6 cellular contexts compared by ENCODE assay signal in the genomic region with DNA sequence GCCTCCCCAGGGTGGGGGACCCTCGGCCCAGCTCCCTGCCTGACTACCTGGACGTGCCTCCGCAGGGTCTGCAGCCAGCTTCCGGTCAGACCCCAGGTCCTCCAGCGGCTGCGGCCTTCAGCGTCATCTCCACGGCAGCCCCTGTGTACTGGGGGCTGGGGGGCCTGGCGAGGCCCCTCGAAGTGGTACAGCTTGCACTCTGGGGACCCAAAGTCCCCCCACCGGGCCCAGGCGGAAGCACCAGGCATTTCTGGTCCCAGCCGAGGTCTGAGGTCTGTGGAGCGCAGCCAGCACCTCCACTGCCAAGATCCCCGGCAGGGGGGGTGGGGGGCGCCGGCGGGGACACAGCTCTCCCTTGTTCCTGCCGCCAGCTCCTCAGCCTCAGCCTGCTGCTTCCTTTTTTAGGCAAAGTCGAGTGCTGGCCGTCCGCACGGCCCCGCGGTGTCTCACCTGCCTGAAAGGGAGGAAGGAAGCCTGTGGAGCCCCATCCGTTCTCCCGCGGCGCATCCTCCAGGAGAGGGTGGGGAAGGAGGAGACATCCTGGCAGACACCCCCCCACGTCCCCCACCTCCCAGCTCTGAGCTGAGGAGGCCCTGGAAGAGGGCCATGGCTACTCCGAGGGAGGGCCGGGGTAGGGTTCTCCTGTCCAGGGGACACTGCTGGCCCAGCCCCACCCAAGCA. TPM values are rescaled to one million over a fixed set of nuclear protein-coding genes. Genes with fewer than 3 reads are reported as not detected.
DNase-seq lines count a peak whose midpoint lies in the region; ATAC-seq and TF ChIP-seq lines count a peak whose summit lies in the region.

No MANE protein-coding gene starts in this region.

- CTCF ChIA-PET in HCT116 (lab: Charles Lee) = no interaction called here

- no peak for TF ChIP-seq RAD21 in HCT116 (IDR thresholded peaks at IDR 0.05; ENCODE audit: low read depth)

- H3K79me2 ChIP-seq in HCT116 (ENCODE audit: insufficient read depth, low read length) = peaks cover 33% of the 10 kb centered on the region; the same call in 1 of the 2 replicates

- H3K9me2 ChIP-seq in HCT116 (ENCODE audit: insufficient read depth) = no peaks in the 10 kb centered on the region

- H3K27ac ChIP-seq in HCT116 (ENCODE audit: low read depth, low read length) (peak overlapping the region; percentile 99), duodenal mucosa (ENCODE audit: low read depth, low read length) (peak overlapping the region; percentile 78)

- H3K36me3 ChIP-seq in HCT116 (ENCODE audit: control insufficient read depth in 1 of 2, insufficient read depth in 2 of 2, low read length in 2 of 2) (no peaks in the 10 kb centered on the region), duodenal mucosa (ENCODE audit: control insufficient read depth in 1 of 2, insufficient read depth in 2 of 2, low read length in 2 of 2) (no peaks in the 10 kb centered on the region)

- RAD21 ChIA-PET in HCT116 (lab: Charles Lee; ENCODE audit: low non-redundant PET in 1 of 2, low total read pairs in 2 of 2, uncharacterized antibody in 2 of 2, unreplicated experiment in 2 of 2) = interaction anchor here (1.2 to 1.4 kb wide), 2 partner anchors 9 to 28 kb away, joined by 3 read pairs; no protein-coding TSS in a partner anchor

- in situ Hi-C loops in G401 (cut with HindIII; ENCODE audit: low sequenced_read_pairs) = loop anchor here (10.0 kb wide), 1 partner anchor 59 kb away; a partner anchor contains a TSS

- DNase-seq in HCT116 (ENCODE audit: low read depth, low spot score) = no peak
- peak; percentile 74 for DNase-seq in pons (ENCODE audit: low spot score)
- DNase-seq in G401 (ENCODE audit: low spot score) = no peak

- no TSS peak for BruUV-seq in HCT116 (replicated peaks; lab: Mats Ljungman, UMichigan)

- H4K20me1 ChIP-seq in HCT116 (ENCODE audit: insufficient read depth) = no peaks in the 10 kb centered on the region

- peak overlapping the region; percentile 99 for H3K4me2 ChIP-seq in HCT116 (ENCODE audit: low read length)

- H3K9me3 ChIP-seq in HCT116 (ENCODE audit: control insufficient read depth in 1 of 2, insufficient read depth in 1 of 2, low read depth in 1 of 2, low read length in 2 of 2) = no peaks in the 10 kb centered on the region
- no peaks in the 10 kb centered on the region for H3K9me3 ChIP-seq in duodenal mucosa (ENCODE audit: control insufficient read depth in 1 of 2, low read length in 2 of 2)

- H3K9ac ChIP-seq in HCT116 (ENCODE audit: low read length) = peak overlapping the region; percentile 88
- H3K9ac ChIP-seq in duodenal mucosa (ENCODE audit: low read depth in 1 of 2, low read length in 2 of 2) = peak overlapping the region in 1 of 2 donors; percentile 61

- H3K4me1 ChIP-seq in HCT116 (ENCODE audit: control insufficient read depth in 1 of 2, insufficient read depth in 2 of 2, low read length in 2 of 2) (peaks cover 45 to 67% of the 10 kb centered on the region in 2 experiments), duodenal mucosa (ENCODE audit: control insufficient read depth in 1 of 2, insufficient read depth in 2 of 2, low read length in 2 of 2) (peaks cover 50 to 56% of the 10 kb centered on the region in 2 donors)

- ATAC-seq in HCT116 (peak; percentile 15), HG03108 (IDR thresholded peaks at IDR 0.05; ENCODE audit: unreplicated experiment) (no peak), GM21515 (IDR thresholded peaks at IDR 0.05; ENCODE audit: unreplicated experiment) (no peak)

- intact Hi-C loops in HCT116 (cut with micrococcal nuclease) = no loop called here

- no peak for TF ChIP-seq POLR2A in HCT116 (IDR thresholded peaks at IDR 0.05; ENCODE audit: borderline replicate concordance, extremely low read depth, insufficient read depth, insufficient read length)

- H3K27me3 ChIP-seq in HCT116 (ENCODE audit: insufficient read depth, low read length) (no peaks in the 10 kb centered on the region), duodenal mucosa (ENCODE audit: control insufficient read depth in 1 of 2, insufficient read depth in 2 of 2, low read length in 2 of 2) (peaks cover 6 to 9% of the 10 kb centered on the region in 2 donors)

- POLR2A ChIA-PET in HCT116 (lab: Charles Lee) = interaction anchor here (0.9 to 1.5 kb wide), 3 partner anchors 10 to 59 kb away, joined by 3 to 5 read pairs (median 3); a partner anchor contains a TSS

- TF ChIP-seq CTCF in HCT116 (IDR thresholded peaks at IDR 0.05 in 2 of 3, conservative IDR thresholded peaks at IDR 0.05 in 1 of 3; ENCODE audit: borderline replicate concordance in 1 of 3, insufficient read depth in 1 of 3, low read depth in 2 of 3, low read length in 2 of 3) = no peak

- peak overlapping the region; percentile 80 to 92 for H3K4me3 ChIP-seq in HCT116 (replicated peaks in 1 of 2; ENCODE audit: low read depth in 1 of 2, low read length in 2 of 2)
- H3K4me3 ChIP-seq in duodenal mucosa (ENCODE audit: low read depth in 1 of 2, low read length in 2 of 2) = no peak overlapping the region

- H2AFZ ChIP-seq in HCT116 (ENCODE audit: low read depth, low read length, poor library complexity, severe bottlenecking) = no peak overlapping the region

TF ChIP-seq in HCT116, 20 proteins besides CTCF, POLR2A, EP300 and RAD21 (continues in another document):
- TF ChIP-seq, protein P1, sequence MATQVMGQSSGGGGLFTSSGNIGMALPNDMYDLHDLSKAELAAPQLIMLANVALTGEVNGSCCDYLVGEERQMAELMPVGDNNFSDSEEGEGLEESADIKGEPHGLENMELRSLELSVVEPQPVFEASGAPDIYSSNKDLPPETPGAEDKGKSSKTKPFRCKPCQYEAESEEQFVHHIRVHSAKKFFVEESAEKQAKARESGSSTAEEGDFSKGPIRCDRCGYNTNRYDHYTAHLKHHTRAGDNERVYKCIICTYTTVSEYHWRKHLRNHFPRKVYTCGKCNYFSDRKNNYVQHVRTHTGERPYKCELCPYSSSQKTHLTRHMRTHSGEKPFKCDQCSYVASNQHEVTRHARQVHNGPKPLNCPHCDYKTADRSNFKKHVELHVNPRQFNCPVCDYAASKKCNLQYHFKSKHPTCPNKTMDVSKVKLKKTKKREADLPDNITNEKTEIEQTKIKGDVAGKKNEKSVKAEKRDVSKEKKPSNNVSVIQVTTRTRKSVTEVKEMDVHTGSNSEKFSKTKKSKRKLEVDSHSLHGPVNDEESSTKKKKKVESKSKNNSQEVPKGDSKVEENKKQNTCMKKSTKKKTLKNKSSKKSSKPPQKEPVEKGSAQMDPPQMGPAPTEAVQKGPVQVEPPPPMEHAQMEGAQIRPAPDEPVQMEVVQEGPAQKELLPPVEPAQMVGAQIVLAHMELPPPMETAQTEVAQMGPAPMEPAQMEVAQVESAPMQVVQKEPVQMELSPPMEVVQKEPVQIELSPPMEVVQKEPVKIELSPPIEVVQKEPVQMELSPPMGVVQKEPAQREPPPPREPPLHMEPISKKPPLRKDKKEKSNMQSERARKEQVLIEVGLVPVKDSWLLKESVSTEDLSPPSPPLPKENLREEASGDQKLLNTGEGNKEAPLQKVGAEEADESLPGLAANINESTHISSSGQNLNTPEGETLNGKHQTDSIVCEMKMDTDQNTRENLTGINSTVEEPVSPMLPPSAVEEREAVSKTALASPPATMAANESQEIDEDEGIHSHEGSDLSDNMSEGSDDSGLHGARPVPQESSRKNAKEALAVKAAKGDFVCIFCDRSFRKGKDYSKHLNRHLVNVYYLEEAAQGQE (IDR thresholded peaks at IDR 0.05; ENCODE audit: low read depth) = no peak
- TF ChIP-seq CEBPB (IDR thresholded peaks at IDR 0.05; ENCODE audit: low read depth) = no peak
- no peak for TF ChIP-seq EZH2phosphoT487 (IDR thresholded peaks at IDR 0.05; ENCODE audit: borderline replicate concordance)
- no peak for TF ChIP-seq ZNF274 (IDR thresholded peaks at IDR 0.05; ENCODE audit: low read depth, low read length)
- TF ChIP-seq SP1 (IDR thresholded peaks at IDR 0.05; ENCODE audit: low read depth) = no peak
- no peak for TF ChIP-seq TCF7L2 (IDR thresholded peaks at IDR 0.05; ENCODE audit: borderline replicate concordance, extremely low read depth, insufficient read depth, insufficient read length)
- no peak for TF ChIP-seq JUND (IDR thresholded peaks at IDR 0.05)
- TF ChIP-seq, protein P2, sequence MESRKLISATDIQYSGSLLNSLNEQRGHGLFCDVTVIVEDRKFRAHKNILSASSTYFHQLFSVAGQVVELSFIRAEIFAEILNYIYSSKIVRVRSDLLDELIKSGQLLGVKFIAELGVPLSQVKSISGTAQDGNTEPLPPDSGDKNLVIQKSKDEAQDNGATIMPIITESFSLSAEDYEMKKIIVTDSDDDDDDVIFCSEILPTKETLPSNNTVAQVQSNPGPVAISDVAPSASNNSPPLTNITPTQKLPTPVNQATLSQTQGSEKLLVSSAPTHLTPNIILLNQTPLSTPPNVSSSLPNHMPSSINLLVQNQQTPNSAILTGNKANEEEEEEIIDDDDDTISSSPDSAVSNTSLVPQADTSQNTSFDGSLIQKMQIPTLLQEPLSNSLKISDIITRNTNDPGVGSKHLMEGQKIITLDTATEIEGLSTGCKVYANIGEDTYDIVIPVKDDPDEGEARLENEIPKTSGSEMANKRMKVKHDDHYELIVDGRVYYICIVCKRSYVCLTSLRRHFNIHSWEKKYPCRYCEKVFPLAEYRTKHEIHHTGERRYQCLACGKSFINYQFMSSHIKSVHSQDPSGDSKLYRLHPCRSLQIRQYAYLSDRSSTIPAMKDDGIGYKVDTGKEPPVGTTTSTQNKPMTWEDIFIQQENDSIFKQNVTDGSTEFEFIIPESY (IDR thresholded peaks at IDR 0.05; ENCODE audit: extremely low read depth, insufficient replicate concordance, low read length) = no peak
- TF ChIP-seq FOSL1 (IDR thresholded peaks at IDR 0.05; ENCODE audit: low read depth) = no peak
- TF ChIP-seq SIN3A (IDR thresholded peaks at IDR 0.05; ENCODE audit: low read depth) = no peak
- no peak for TF ChIP-seq ZFX (IDR thresholded peaks at IDR 0.05)
- TF ChIP-seq EGR1 (IDR thresholded peaks at IDR 0.05; ENCODE audit: low read depth) = no peak

RNA-seq across cellular contexts. Expression of a gene that starts 1.2 kb away (rescaled TPM):
- total RNA-seq in HCT116 (2021; ENCODE audit: unreplicated experiment) = 50.6 TPM
- 17.5 and 18.9 TPM in 2 replicates for polyA plus RNA-seq in HCT116 (2012)
- 20.3 and 26.8 TPM in 2 replicates for total RNA-seq in G401 (2014; rRNA removed; shearing (Covaris generic))

RNA-seq across cellular contexts. Expression of a gene that starts 13.2 kb away (rescaled TPM):
- not detected for total RNA-seq in HCT116 (2021; ENCODE audit: unreplicated experiment)
- 0.06 and 0.07 TPM in 2 replicates for polyA plus RNA-seq in HCT116 (2012)
- total RNA-seq in G401 (2014; rRNA removed; shearing (Covaris generic)) = 0.43 and 0.54 TPM in 2 replicates

RNA-seq across cellular contexts. Expression of a gene that starts 15.2 kb away (rescaled TPM):
- total RNA-seq in HCT116 (2021; ENCODE audit: unreplicated experiment) = 0.61 TPM
- 0.31 and 0.53 TPM in 2 replicates for polyA plus RNA-seq in HCT116 (2012)
- 0.14 TPM in 1 of 2 replicates, not detected in the other for total RNA-seq in G401 (2014; rRNA removed; shearing (Covaris generic))

RNA-seq across cellular contexts. Expression of a gene that starts 27.2 kb away (rescaled TPM):
- 131 TPM for total RNA-seq in HCT116 (2021; ENCODE audit: unreplicated experiment)
- 112 and 144 TPM in 2 replicates for polyA plus RNA-seq in HCT116 (2012)
- 60.9 and 75.0 TPM in 2 replicates for total RNA-seq in G401 (2014; rRNA removed; shearing (Covaris generic))

RNA-seq across cellular contexts. Expression of a gene that starts 35.1 kb away (rescaled TPM):
- 173 TPM for total RNA-seq in HCT116 (2021; ENCODE audit: unreplicated experiment)
- polyA plus RNA-seq in HCT116 (2012) = 125 and 138 TPM in 2 replicates
- total RNA-seq in G401 (2014; rRNA removed; shearing (Covaris generic)) = 79.4 and 105 TPM in 2 replicates

Comparison
In these comparisons a context has a peak if more than half of its experiments do, and no peak if none do; other contexts are left out.
1. H3K4me3 ChIP-seq: peak in HCT116 (2 of 2); none in duodenal mucosa (0 of 2).